ENCODE assay signal across 8 cellular contexts in genomic region chr5:149550267-149550582, GRCh38. TPM values are rescaled to one million over a fixed set of nuclear protein-coding genes. Genes with fewer than 3 reads are reported as not detected.
A peak's percentile ranks its signal among the peaks of the same experiment; 100 is the strongest.
DNase-seq lines count a peak whose midpoint lies in the region; ATAC-seq and TF ChIP-seq lines count a peak whose summit lies in the region.

No MANE protein-coding gene starts in this region.

- ATAC-seq in stimulated activated naive CD8-positive, alpha-beta T cell treated with anti-CD3 and anti-CD28 coated beads, Interleukin-15, amount 100 ng/mL, for 72 hours: no peak
- ATAC-seq in HG02840 (IDR thresholded peaks at IDR 0.05; ENCODE audit: low FRiP score, unreplicated experiment): no peak

- no peak for TF ChIP-seq CTCF in BE2C (IDR thresholded peaks at IDR 0.05; ENCODE audit: low read depth, low read length)

- H3K9me3 ChIP-seq in BE2C: no peaks in the 10 kb centered on the region
- no peaks in the 10 kb centered on the region for H3K9me3 ChIP-seq in iPS-18c (ENCODE audit: control insufficient read depth, insufficient read depth, low read length)

- peak overlapping the region; percentile 100 for H3K27ac Mint-ChIP-seq in stimulated activated naive CD8-positive, alpha-beta T cell treated with anti-CD3 and anti-CD28 coated beads, Interleukin-15, amount 100 ng/mL, for 72 hours

- no peaks in the 10 kb centered on the region for H3K9me3 Mint-ChIP-seq in stimulated activated naive CD8-positive, alpha-beta T cell treated with anti-CD3 and anti-CD28 coated beads, Interleukin-15, amount 100 ng/mL, for 72 hours

- no peaks in the 10 kb centered on the region for H3K4me1 ChIP-seq in BE2C

- H3K27me3 Mint-ChIP-seq in stimulated activated naive CD8-positive, alpha-beta T cell treated with anti-CD3 and anti-CD28 coated beads, Interleukin-15, amount 100 ng/mL, for 72 hours: no peaks in the 10 kb centered on the region

- H3K27me3 ChIP-seq in BE2C: no peaks in the 10 kb centered on the region

- H3K36me3 ChIP-seq in BE2C: peaks cover 52% of the 10 kb centered on the region

- DNase-seq in BE2C: no peak
- peak; percentile 52 for DNase-seq in LHCN-M2 (ENCODE audit: low read depth)
- DNase-seq in amniotic stem cell (lab: John Stamatoyannopoulos, UW): peak; percentile 23
- no peak for DNase-seq in stimulated activated naive CD8-positive, alpha-beta T cell treated with anti-CD3 and anti-CD28 coated beads, Interleukin-15, amount 100 ng/mL, for 72 hours
- DNase-seq in NCI-H2081 (lab: John Stamatoyannopoulos, UW): no peak
- no peak for DNase-seq in hypothalamus (lab: John Stamatoyannopoulos, UW)

- peak overlapping the region; percentile 98 to 99 for H3K4me3 Mint-ChIP-seq in stimulated activated naive CD8-positive, alpha-beta T cell treated with anti-CD3 and anti-CD28 coated beads, Interleukin-15, amount 100 ng/mL, for 72 hours

- peak overlapping the region; percentile 96 for H3K4me3 ChIP-seq in BE2C (ENCODE audit: low read depth, low read length)
- H3K4me3 ChIP-seq in iPS-18c (ENCODE audit: insufficient read depth, low read depth, low read length): peak overlapping the region; percentile 78

- peaks cover 45% of the 10 kb centered on the region for H3K4me1 Mint-ChIP-seq in stimulated activated naive CD8-positive, alpha-beta T cell treated with anti-CD3 and anti-CD28 coated beads, Interleukin-15, amount 100 ng/mL, for 72 hours

RNA-seq across cellular contexts. Expression of gene CSNK1A1, which starts 1.0 kb away (rescaled TPM):
- polyA plus RNA-seq in BE2C (2012; ENCODE audit: insufficient read depth, insufficient read length, low read depth): 208 TPM
- 249 and 268 TPM in 2 replicates for total RNA-seq in LHCN-M2 (2014; rRNA removed)
- 104 TPM for polyA plus RNA-seq in LHCN-M2 (2012)

RNA-seq across cellular contexts. Expression of gene ARHGEF37, which starts 31.1 kb away (rescaled TPM):
- 0.23 TPM for polyA plus RNA-seq in BE2C (2012; ENCODE audit: insufficient read depth, insufficient read length, low read depth)
- total RNA-seq in LHCN-M2 (2014; rRNA removed): 0.11 and 0.45 TPM in 2 replicates
- polyA plus RNA-seq in LHCN-M2 (2012): 0.38 TPM

Comparison
In these comparisons a context has a peak if more than half of its experiments do, and no peak if none do; other contexts are left out.
1. DNase-seq: peak in LHCN-M2 (single experiment) and amniotic stem cell (single experiment); none in BE2C (single experiment), stimulated activated naive CD8-positive, alpha-beta T cell treated with anti-CD3 and anti-CD28 coated beads, Interleukin-15, amount 100 ng/mL, for 72 hours (0 of 2), NCI-H2081 (0 of 2) and hypothalamus (0 of 51).